ENCODE assay signal across 8 cellular contexts in genomic region chr2:226215902-226216503, GRCh38.
DNase-seq lines count a peak whose midpoint lies in the region; ATAC-seq and TF ChIP-seq lines count a peak whose summit lies in the region.

No MANE protein-coding gene starts in this region.

- intact Hi-C loops in mucosa of descending colon (cut with DNase I, micrococcal nuclease) = loop anchor here in 1 of 2 donors (10.0 kb wide), 1 partner anchor 769 kb away; no protein-coding TSS in a partner anchor

- H3K27me3 ChIP-seq in subcutaneous abdominal adipose tissue (ENCODE audit: control insufficient read depth in 5 of 5, insufficient read depth in 4 of 5, low read length in 5 of 5) = no peaks in the 10 kb centered on the region

- H3K4me1 ChIP-seq in mucosa of descending colon (ENCODE audit: low read depth) (no peaks in the 10 kb centered on the region), subcutaneous abdominal adipose tissue (ENCODE audit: control insufficient read depth in 5 of 5, insufficient read depth in 5 of 5, low read length in 5 of 5) (peaks cover 0 to 38% (median 6%) of the 10 kb centered on the region in 5 donors)

- DNase-seq in A172 (ENCODE audit: low spot score) (peak; percentile 70), NCI-H2081 (lab: John Stamatoyannopoulos, UW) (peak; percentile 54 to 72), ecto neural progenitor cell (ENCODE audit: low spot score) (peak; percentile 78), mucosa of descending colon (peak in 2 of 3 donors; percentile 41 to 84)
- peak; percentile 37 to 46 for DNase-seq in activated CD4-positive, alpha-beta T cell treated with anti-CD3 and anti-CD28 coated beads for 24 hours (ENCODE audit: low read depth in 2 of 2)

- H3K9ac ChIP-seq in subcutaneous abdominal adipose tissue (ENCODE audit: low read length in 5 of 5) = no peak overlapping the region

- H3K36me3 ChIP-seq in mucosa of descending colon (ENCODE audit: low read depth) (no peaks in the 10 kb centered on the region), subcutaneous abdominal adipose tissue (ENCODE audit: control insufficient read depth in 5 of 5, insufficient read depth in 5 of 5, low read length in 5 of 5) (no peaks in the 10 kb centered on the region)

- TF ChIP-seq CTCF in mucosa of descending colon (IDR thresholded peaks at IDR 0.05) = peak; percentile 52

- peak overlapping the region; percentile 80 for H3K27ac ChIP-seq in subcutaneous abdominal adipose tissue (ENCODE audit: low read depth, low read length)

- no peak overlapping the region for H3K4me3 ChIP-seq in mucosa of descending colon
- no peak overlapping the region for H3K4me3 ChIP-seq in subcutaneous abdominal adipose tissue (ENCODE audit: low read depth in 1 of 5, low read length in 5 of 5)

- H3K9me3 ChIP-seq in mucosa of descending colon = no peaks in the 10 kb centered on the region
- H3K9me3 ChIP-seq in subcutaneous abdominal adipose tissue (ENCODE audit: control insufficient read depth in 5 of 5, low read length in 5 of 5) = no peaks in the 10 kb centered on the region

- ATAC-seq in GM18502 (IDR thresholded peaks at IDR 0.05; ENCODE audit: poor library complexity, unreplicated experiment) = peak; percentile 95
- peak; percentile 97 for ATAC-seq in HG02885 (IDR thresholded peaks at IDR 0.05; ENCODE audit: poor library complexity, unreplicated experiment)
- ATAC-seq in mucosa of descending colon = peak; percentile 92
